Comparison of ENCODE assay signal across 9 cellular contexts in genomic region chr13:100491164-100491847, GRCh38.
DNase-seq lines count a peak whose midpoint lies in the region; ATAC-seq and TF ChIP-seq lines count a peak whose summit lies in the region.
"Had no signal": no experiment of that assay in that cellular context is flagged by ENCODE, and none has a peak within 500 bp of the region (broad histone marks: within the 10 kb centered on the region; RNA-seq: fewer than 3 reads in every experiment).

No MANE protein-coding gene starts in this region.

- H3K4ac ChIP-seq in H9 (ENCODE audit: low read depth, low read length) = no peak overlapping the region

- H3K9ac ChIP-seq in H9 (ENCODE audit: extremely low read depth, insufficient read length, low read length) = no peak overlapping the region

- POLR2A ChIA-PET in PC-9 (lab: Charles Lee; ENCODE audit: unreplicated experiment) = interaction anchor here (0.6 to 0.7 kb wide), 3 partner anchors 58 to 681 kb away, joined by 5 to 11 read pairs (median 6); no protein-coding TSS in a partner anchor
- POLR2A ChIA-PET in CD8-positive, alpha-beta memory T cell (lab: Charles Lee) = no interaction called here

- H2AK5ac ChIP-seq in H9 (ENCODE audit: insufficient read length, low read length) = no peak overlapping the region

- H4K5ac ChIP-seq in H9 (ENCODE audit: insufficient read length, low read depth, low read length) = no peak overlapping the region

- no peaks in the 10 kb centered on the region for H3K23me2 ChIP-seq in H9 (ENCODE audit: insufficient read length, low read depth, low read length, poor library complexity, severe bottlenecking)

- H3K79me2 ChIP-seq in H9 (ENCODE audit: insufficient read depth, low read length) (no peaks in the 10 kb centered on the region), PC-9 (ENCODE audit: low read depth) (no peaks in the 10 kb centered on the region)

- H4K20me1 ChIP-seq in H9 (ENCODE audit: control insufficient read depth, insufficient read depth, insufficient read length) = no peaks in the 10 kb centered on the region
- H4K20me1 ChIP-seq in PC-9 (ENCODE audit: insufficient read depth) = peaks cover 5% of the 10 kb centered on the region; the same call in 1 of the 2 replicates

- H3K4me2 ChIP-seq in H9 (ENCODE audit: insufficient read depth, insufficient read length, low read length) (no peak overlapping the region), PC-9 (peak overlapping the region; percentile 58)

- H3K4me3 Mint-ChIP-seq in H9 = peak overlapping the region in 1 of 2 experiments; percentile 54; a peak in 2 of 5 replicates
- no peak overlapping the region for H3K4me3 Mint-ChIP-seq in CD8-positive, alpha-beta memory T cell

- H2BK12ac ChIP-seq in H9 (ENCODE audit: insufficient read length, low read depth, low read length) = no peak overlapping the region

- CTCF ChIA-PET in PC-9 (lab: Charles Lee) = interaction anchor here (1.4 kb wide), 1 partner anchor 57 kb away, joined by 3 read pairs; no protein-coding TSS in a partner anchor
- CTCF ChIA-PET in CD8-positive, alpha-beta memory T cell (lab: Charles Lee) = interaction anchor here (1.0 to 1.1 kb wide), 2 partner anchors 9 to 24 kb away, joined by 3 read pairs; no protein-coding TSS in a partner anchor

- H3K27me3 ChIP-seq in H9 (ENCODE audit: insufficient read depth, low read length) = no peaks in the 10 kb centered on the region
- H3K27me3 ChIP-seq in PC-9 (ENCODE audit: insufficient read depth, low read depth) = no peaks in the 10 kb centered on the region
- no peaks in the 10 kb centered on the region for H3K27me3 ChIP-seq in psoas muscle (ENCODE audit: insufficient read depth in 3 of 3, low read length in 2 of 3)
- no peaks in the 10 kb centered on the region for H3K27me3 ChIP-seq in CD8-positive, alpha-beta memory T cell (ENCODE audit: insufficient read depth, low read length, poor library complexity, severe bottlenecking)

- no TSS peak for BruUV-seq in PC-9 (replicated peaks; lab: Mats Ljungman, UMichigan)

- DNase-seq in H9 (no peak), PC-9 (no peak), fibroblast of the conjunctiva (ENCODE audit: low read depth) (peak; percentile 65), psoas muscle (peak; percentile 43 to 61), superior temporal gyrus (ENCODE audit: extremely low spot score) (no peak)
- DNase-seq in stimulated activated CD4-positive, alpha-beta T cell treated with anti-CD3 and anti-CD28 coated beads, Interleukin-4, amount 100 ng/mL, for 1 hour = no peak
- DNase-seq in CD8-positive, alpha-beta memory T cell = no peak
- no peak for DNase-seq in activated CD4-positive, CD25-positive, alpha-beta regulatory T cell (lab: John Stamatoyannopoulos, UW)
- DNase-seq: activated gamma-delta T cell had no signal

- no peak overlapping the region for H4K8ac ChIP-seq in H9 (replicated peaks; ENCODE audit: insufficient read length, low read depth, low read length)

- no peak overlapping the region for H3K18ac ChIP-seq in H9 (ENCODE audit: insufficient read length, low read depth, low read length)

- peak overlapping the region; percentile 78 to 93 (median 82); a peak in 5 of 7 replicates for H3K27ac Mint-ChIP-seq in H9
- peak overlapping the region in 1 of 8 donors; percentile 84 for H3K27ac Mint-ChIP-seq in CD8-positive, alpha-beta memory T cell

- no peaks in the 10 kb centered on the region for H3K9me2 ChIP-seq in PC-9 (ENCODE audit: insufficient read depth)

- peaks cover 8 to 9% of the 10 kb centered on the region in 2 experiments; a peak in 3 of 5 replicates for H3K9me3 Mint-ChIP-seq in H9
- H3K9me3 Mint-ChIP-seq in CD8-positive, alpha-beta memory T cell = no peaks in the 10 kb centered on the region

- no peak overlapping the region for H2BK120ac ChIP-seq in H9 (ENCODE audit: low read depth, low read length, poor library complexity, severe bottlenecking)

- TF ChIP-seq CTCF in H9 (conservative IDR thresholded peaks at IDR 0.05) = no peak
- no peak for TF ChIP-seq CTCF in PC-9 (conservative IDR thresholded peaks at IDR 0.05)
- TF ChIP-seq CTCF in psoas muscle (IDR thresholded peaks at IDR 0.05) = no peak

- no peaks in the 10 kb centered on the region for H3K79me1 ChIP-seq in H9 (ENCODE audit: insufficient read depth, low read depth, low read length, poor library complexity, severe bottlenecking)

- peaks cover 35 to 38% of the 10 kb centered on the region in 2 experiments for H3K4me1 Mint-ChIP-seq in H9
- H3K4me1 Mint-ChIP-seq in CD8-positive, alpha-beta memory T cell = no peaks in the 10 kb centered on the region

- H2BK20ac ChIP-seq in H9 (ENCODE audit: low read depth, low read length, poor library complexity, severe bottlenecking) = no peak overlapping the region

- H3K27me3 Mint-ChIP-seq in H9 (ENCODE audit: low read depth) = no peaks in the 10 kb centered on the region; the same call in 1 of the 2 replicates
- peaks cover 0 to under 1% of the 10 kb centered on the region in 2 donors for H3K27me3 Mint-ChIP-seq in CD8-positive, alpha-beta memory T cell

- H3K9me3 ChIP-seq in H9 (ENCODE audit: control insufficient read depth, low read depth, low read length) (no peaks in the 10 kb centered on the region), PC-9 (ENCODE audit: insufficient read depth, low read depth) (no peaks in the 10 kb centered on the region), psoas muscle (no peaks in the 10 kb centered on the region)
- no peaks in the 10 kb centered on the region for H3K9me3 ChIP-seq in CD8-positive, alpha-beta memory T cell (ENCODE audit: low read length)

- H3F3A ChIP-seq in PC-9 (ENCODE audit: insufficient read depth, low read depth) = peaks cover 17% of the 10 kb centered on the region; the same call in 1 of the 2 replicates

- H3K36me3 ChIP-seq in PC-9 (ENCODE audit: low read depth) (no peaks in the 10 kb centered on the region), psoas muscle (ENCODE audit: insufficient read depth in 1 of 2, low read depth in 1 of 2) (no peaks in the 10 kb centered on the region)
- H3K36me3 ChIP-seq in CD8-positive, alpha-beta memory T cell (ENCODE audit: insufficient read depth, low read length) = no peaks in the 10 kb centered on the region

- no peak overlapping the region for H3K23ac ChIP-seq in H9 (ENCODE audit: insufficient read length, low read depth, low read length)

- no peak overlapping the region for H2BK15ac ChIP-seq in H9 (ENCODE audit: low read depth, low read length)

- intact Hi-C loops in PC-9 (cut with micrococcal nuclease; ENCODE audit: unreplicated experiment) = loop anchor here (5.0 to 10.0 kb wide), 2 partner anchors 57 to 99 kb away; no protein-coding TSS in a partner anchor
- intact Hi-C loops in psoas muscle (cut with DNase I) = no loop called here

- no peak overlapping the region for H2AFZ ChIP-seq in H9 (ENCODE audit: low read length)
- no peak overlapping the region for H2AFZ ChIP-seq in PC-9

- H3K14ac ChIP-seq in H9 (ENCODE audit: insufficient read depth, low read length) = no peak overlapping the region

- no peak overlapping the region for H4K91ac ChIP-seq in H9 (ENCODE audit: insufficient read length, low read depth, low read length)

- no CpG with 5 or more reads among the region's 8 CpGs for WGBS in H9 (ENCODE audit: extremely low coverage, insufficient read length, low lambda C conversion rate)
- WGBS in psoas muscle, 3 donors = 61 to 64% (median 62%) methylated on average over 8 of the region's 8 CpGs

- H3T11ph ChIP-seq in H9 (ENCODE audit: low read length) = no peak overlapping the region

- no peak overlapping the region for H2BK5ac ChIP-seq in H9 (ENCODE audit: insufficient read length, low read length)

- no peak overlapping the region for H3K56ac ChIP-seq in H9 (ENCODE audit: insufficient read length, low read depth, low read length)

- peaks cover 5 to 25% (median 17%) of the 10 kb centered on the region in 3 experiments for H3K36me3 Mint-ChIP-seq in H9 (ENCODE audit: insufficient read depth in 1 of 3, low read depth in 3 of 3)
- H3K36me3 Mint-ChIP-seq in CD8-positive, alpha-beta memory T cell = no peaks in the 10 kb centered on the region

- peak in 3 of 4 donors; percentile 59 to 77 (median 65) for ATAC-seq in psoas muscle

- H3K4me1 ChIP-seq in H9 (ENCODE audit: insufficient read depth, low read length) = peaks cover 4% of the 10 kb centered on the region; the same call in 1 of the 2 replicates
- peaks cover 27% of the 10 kb centered on the region for H3K4me1 ChIP-seq in PC-9 (replicated peaks; ENCODE audit: insufficient read depth)
- H3K4me1 ChIP-seq in psoas muscle = no peaks in the 10 kb centered on the region
- H3K4me1 ChIP-seq in CD8-positive, alpha-beta memory T cell (ENCODE audit: insufficient read depth, low read length) = no peaks in the 10 kb centered on the region

- H3K4me3 ChIP-seq in PC-9 (no peak overlapping the region), psoas muscle (no peak overlapping the region)
- no peak overlapping the region for H3K4me3 ChIP-seq in CD8-positive, alpha-beta memory T cell (ENCODE audit: low read length)

- H3K27ac ChIP-seq in H9 (ENCODE audit: insufficient read length, low read depth, low read length) (peak overlapping the region; percentile 44), PC-9 (no peak overlapping the region), psoas muscle (no peak overlapping the region)
- H3K27ac ChIP-seq in CD8-positive, alpha-beta memory T cell (ENCODE audit: low read depth, low read length) = no peak overlapping the region

Comparison
In these comparisons a context has a peak if more than half of its experiments do, and no peak if none do; other contexts are left out.
1. DNase-seq: peak in fibroblast of the conjunctiva (single experiment) and psoas muscle (2 of 2); none in H9 (single experiment), PC-9 (0 of 2), stimulated activated CD4-positive, alpha-beta T cell treated with anti-CD3 and anti-CD28 coated beads, Interleukin-4, amount 100 ng/mL, for 1 hour (single experiment), CD8-positive, alpha-beta memory T cell (0 of 5), superior temporal gyrus (single experiment) and activated CD4-positive, CD25-positive, alpha-beta regulatory T cell (0 of 4).